8 cellular contexts compared by ENCODE assay signal in genomic region chr9:107172160-107172978, GRCh38.
A peak's percentile ranks its signal among the peaks of the same experiment; 100 is the strongest.
DNase-seq lines count a peak whose midpoint lies in the region; ATAC-seq and TF ChIP-seq lines count a peak whose summit lies in the region.

No MANE protein-coding gene starts in this region.

- no peaks in the 10 kb centered on the region for H3F3A ChIP-seq in smooth muscle cell (ENCODE audit: low read depth)

- no peak overlapping the region for H3K4me3 Mint-ChIP-seq in T-helper 17 cell

- no peak overlapping the region for H3K27ac Mint-ChIP-seq in T-helper 17 cell

- H3K79me2 ChIP-seq in smooth muscle cell (ENCODE audit: low read depth) = no peaks in the 10 kb centered on the region

- no peaks in the 10 kb centered on the region for H3K36me3 ChIP-seq in smooth muscle cell (ENCODE audit: low read depth)

- intact Hi-C loops in Right ventricle myocardium inferior (cut with DNase I) = loop anchor here (1.0 to 10.0 kb wide), 2 partner anchors 208 to 1271 kb away; no protein-coding TSS in a partner anchor
- intact Hi-C loops in cardiac septum (cut with DNase I) = loop anchor here (10.0 kb wide), 1 partner anchor 1268 kb away; no protein-coding TSS in a partner anchor

- H4K20me1 ChIP-seq in smooth muscle cell (ENCODE audit: low read depth) = no peaks in the 10 kb centered on the region

- no peak overlapping the region for H3K9ac ChIP-seq in smooth muscle cell (ENCODE audit: low read depth)

- no peaks in the 10 kb centered on the region for H3K27me3 ChIP-seq in smooth muscle cell (ENCODE audit: low read depth)

- no peak overlapping the region for H3K27ac ChIP-seq in smooth muscle cell (ENCODE audit: low read depth)

- peak; percentile 58 for ATAC-seq in Right ventricle myocardium inferior
- peak; percentile 49 for ATAC-seq in HG02870 (IDR thresholded peaks at IDR 0.05; ENCODE audit: unreplicated experiment)
- ATAC-seq in T-helper 17 cell = peak; percentile 73

- TF ChIP-seq CTCF in smooth muscle cell (IDR thresholded peaks at IDR 0.05; ENCODE audit: borderline replicate concordance, insufficient read depth, poor library complexity, severe bottlenecking) = peak; percentile 93

- no peak overlapping the region for H3K4me2 ChIP-seq in smooth muscle cell

- 63% methylated on average over 4 of the region's 4 CpGs for WGBS in smooth muscle cell (ENCODE audit: low lambda C conversion rate)

- H3K4me1 Mint-ChIP-seq in T-helper 17 cell = peaks cover 2% of the 10 kb centered on the region

- peaks cover 51% of the 10 kb centered on the region for H3K27me3 Mint-ChIP-seq in T-helper 17 cell

- H3K4me3 ChIP-seq in smooth muscle cell = no peak overlapping the region

- no peaks in the 10 kb centered on the region for H3K36me3 Mint-ChIP-seq in T-helper 17 cell (ENCODE audit: low read depth)

- H3K9me3 ChIP-seq in T-helper 17 cell (ENCODE audit: control insufficient read depth, low read length, poor library complexity, severe bottlenecking) = no peaks in the 10 kb centered on the region
- no peaks in the 10 kb centered on the region for H3K9me3 ChIP-seq in smooth muscle cell (replicated peaks; ENCODE audit: low read depth)

- peaks cover 19% of the 10 kb centered on the region for H3K4me1 ChIP-seq in smooth muscle cell (ENCODE audit: low read depth)

- no peak overlapping the region for H2AFZ ChIP-seq in smooth muscle cell (ENCODE audit: low read depth)

- DNase-seq in Right ventricle myocardium inferior (ENCODE audit: missing footprints) (peak; percentile 74), cardiac septum (ENCODE audit: low spot score) (no peak), NCI-H1417 treated with DMSO at 0.1 percent for 48 hours (lab: John Stamatoyannopoulos, UW) (peak; percentile 50), T-helper 17 cell (peak in 1 of 3 donors; percentile 35), astrocyte of the hippocampus (ENCODE audit: low read depth, low spot score) (peak; percentile 92), hypothalamus (lab: John Stamatoyannopoulos, UW) (peak in 43 of 51 donors; percentile 6 to 84 (median 57)), smooth muscle cell (lab: John Stamatoyannopoulos, UW; ENCODE audit: unreplicated experiment) (peak; percentile 16)
